Comparison of ENCODE assay signal across 9 cellular contexts in the genomic region with DNA sequence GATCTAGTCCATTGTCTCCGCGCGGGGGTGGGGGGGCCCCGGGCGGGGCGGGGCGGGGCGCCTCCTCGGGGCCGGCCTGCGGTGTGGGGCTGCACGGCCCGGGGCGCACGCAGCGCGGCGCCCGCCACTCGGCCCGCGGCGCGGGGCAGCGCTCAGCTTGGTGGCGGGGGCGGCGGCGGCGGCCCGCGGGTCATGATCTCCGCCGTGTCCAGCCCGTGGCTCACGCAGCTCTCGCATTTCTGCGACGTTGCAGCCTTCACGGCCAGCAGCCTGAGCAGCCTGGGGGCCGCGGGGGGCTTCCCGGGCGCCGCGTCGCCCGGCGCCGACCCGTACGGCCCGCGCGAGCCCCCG. TPM values are rescaled to one million over a fixed set of nuclear protein-coding genes. Genes with fewer than 3 reads are reported as not detected.
A peak's percentile ranks its signal among the peaks of the same experiment; 100 is the strongest.
DNase-seq lines count a peak whose midpoint lies in the region; ATAC-seq and TF ChIP-seq lines count a peak whose summit lies in the region.
"Had no signal": no experiment of that assay in that cellular context is flagged by ENCODE, and none has a peak within 500 bp of the region (broad histone marks: within the 10 kb centered on the region; RNA-seq: fewer than 3 reads in every experiment).

A gene (plus strand): TSS at position 127 of the 351 bp plus-strand sequence. CDS start 66 bp downstream, at position 193.

- H2BK5ac ChIP-seq in IMR-90 (ENCODE audit: low read depth, low read length, poor library complexity, severe bottlenecking): no peak within 1 kb of the TSS

- DNase-seq in CD4-positive, CD25-positive, alpha-beta regulatory T cell: no peak
- DNase-seq in IMR-90: no peak
- DNase-seq in activated effector memory CD4-positive, alpha-beta T cell treated with anti-CD3 and anti-CD28 coated beads, Interleukin-2, amount 50 U/mL, for 16 hours: no peak
- DNase-seq in kidney tubule cell (ENCODE audit: low spot score): no peak
- DNase-seq in pons (ENCODE audit: low spot score): no peak
- DNase-seq: dorsolateral prefrontal cortex had no signal

- H3K27me3 ChIP-seq in CD4-positive, CD25-positive, alpha-beta regulatory T cell (ENCODE audit: control insufficient read depth, insufficient read depth, low read length): peaks cover 4% of the 10 kb centered on the region
- peaks cover 93% of the 10 kb centered on the region for H3K27me3 ChIP-seq in IMR-90 (ENCODE audit: control insufficient read depth, insufficient read depth, low read length)
- no peaks in the 10 kb centered on the region for H3K27me3 ChIP-seq in parathyroid adenoma (ENCODE audit: control insufficient read depth, insufficient read depth, low read length)

- H3K14ac ChIP-seq in IMR-90 (replicated peaks; ENCODE audit: low read depth, low read length): no peak within 1 kb of the TSS

- 1% methylated on average over 15 of the region's 56 CpGs; no CpG with 5 or more reads in 1 of the 2 experiments for WGBS in IMR-90 (ENCODE audit: extremely low coverage in 2 of 2, insufficient read length in 1 of 2), 2 experiments

- H3K36me3 ChIP-seq in CD4-positive, CD25-positive, alpha-beta regulatory T cell (ENCODE audit: control insufficient read depth, insufficient read depth, low read length): no peaks in the 10 kb centered on the region
- H3K36me3 ChIP-seq in IMR-90 (ENCODE audit: control insufficient read depth, insufficient read depth, low read length) (no peaks in the 10 kb centered on the region), parathyroid adenoma (ENCODE audit: control insufficient read depth, insufficient read depth, low read length) (no peaks in the 10 kb centered on the region)

- no peak within 1 kb of the TSS for H3K23ac ChIP-seq in IMR-90 (ENCODE audit: low read depth, low read length)

- no peaks in the 10 kb centered on the region for H3K79me2 ChIP-seq in parathyroid adenoma

- dilution Hi-C loops in IMR-90 (cut with HindIII; ENCODE audit: low sequenced_read_pairs, unreplicated experiment): no loop called here

- H4K5ac ChIP-seq in IMR-90 (ENCODE audit: low read depth, low read length): no peak within 1 kb of the TSS

- no peak within 1 kb of the TSS for H3K18ac ChIP-seq in IMR-90 (ENCODE audit: low read depth, low read length)

- no peak within 1 kb of the TSS for H3K27ac Mint-ChIP-seq in CD4-positive, CD25-positive, alpha-beta regulatory T cell
- no peak within 1 kb of the TSS for H3K27ac Mint-ChIP-seq in dendritic cell treated with granulocyte-macrophage colony-stimulating factor and Interleukin-4, amounts not matched to agents 40 ng/mL and 50 ng/mL, for 4 days

- in situ Hi-C loops in IMR-90 (cut with MboI; ENCODE audit: low sequenced_read_pairs): no loop called here

- no peaks in the 10 kb centered on the region for H3K9me3 ChIP-seq in CD4-positive, CD25-positive, alpha-beta regulatory T cell (ENCODE audit: control insufficient read depth in 2 of 2, low read length in 2 of 2)
- H3K9me3 ChIP-seq in IMR-90 (ENCODE audit: control insufficient read depth, insufficient read depth, low read length) (peaks cover 4% of the 10 kb centered on the region; the same call in 1 of the 2 replicates), parathyroid adenoma (ENCODE audit: control insufficient read depth, low read length) (no peaks in the 10 kb centered on the region)

- intact Hi-C loops in IMR-90 (cut with micrococcal nuclease): no loop called here
- intact Hi-C loops in dendritic cell treated with granulocyte-macrophage colony-stimulating factor and Interleukin-4, amounts not matched to agents 40 ng/mL and 50 ng/mL, for 4 days (cut with micrococcal nuclease): no loop called here

- H2BK20ac ChIP-seq in IMR-90 (ENCODE audit: low read depth, low read length): no peak within 1 kb of the TSS

- H3K4me3 ChIP-seq in CD4-positive, CD25-positive, alpha-beta regulatory T cell (ENCODE audit: low read depth, low read length): peak within 1 kb of the TSS; percentile 34
- H3K4me3 ChIP-seq in IMR-90 (ENCODE audit: insufficient read depth, low read depth, low read length): peak within 1 kb of the TSS; percentile 9; the same call in 1 of the 2 replicates
- H3K4me3 ChIP-seq in parathyroid adenoma (ENCODE audit: low read depth, low read length): peak within 1 kb of the TSS; percentile 74

- no peak within 1 kb of the TSS for H2AK9ac ChIP-seq in IMR-90 (replicated peaks; ENCODE audit: low read depth, low read length, poor library complexity)

- no peaks in the 10 kb centered on the region for H3K79me1 ChIP-seq in IMR-90 (ENCODE audit: low read depth in 1 of 2, low read length in 2 of 2)

- H3K9ac ChIP-seq in IMR-90 (ENCODE audit: low read depth, low read length) (no peak within 1 kb of the TSS), parathyroid adenoma (no peak within 1 kb of the TSS)

- peaks cover 43% of the 10 kb centered on the region for H3K4me1 ChIP-seq in CD4-positive, CD25-positive, alpha-beta regulatory T cell (ENCODE audit: control insufficient read depth, insufficient read depth, low read length, poor library complexity, severe bottlenecking)
- H3K4me1 ChIP-seq in IMR-90 (ENCODE audit: control insufficient read depth, insufficient read depth, low read length): peaks cover 4% of the 10 kb centered on the region; the same call in 1 of the 2 replicates
- H3K4me1 ChIP-seq in parathyroid adenoma: no peaks in the 10 kb centered on the region

- no peak within 1 kb of the TSS for H4K91ac ChIP-seq in IMR-90 (ENCODE audit: insufficient read depth, low read depth, low read length)

- H3K56ac ChIP-seq in IMR-90 (ENCODE audit: extremely low read depth, insufficient read depth, low read length): no peak within 1 kb of the TSS

- peaks cover 0 to 3% (median 0%) of the 10 kb centered on the region in 7 donors for H3K9me3 Mint-ChIP-seq in CD4-positive, CD25-positive, alpha-beta regulatory T cell
- no peaks in the 10 kb centered on the region for H3K9me3 Mint-ChIP-seq in dendritic cell treated with granulocyte-macrophage colony-stimulating factor and Interleukin-4, amounts not matched to agents 40 ng/mL and 50 ng/mL, for 4 days

- H3K4me3 Mint-ChIP-seq in CD4-positive, CD25-positive, alpha-beta regulatory T cell: peak within 1 kb of the TSS; percentile 72 to 88 (median 80)
- peak within 1 kb of the TSS; percentile 70 for H3K4me3 Mint-ChIP-seq in dendritic cell treated with granulocyte-macrophage colony-stimulating factor and Interleukin-4, amounts not matched to agents 40 ng/mL and 50 ng/mL, for 4 days

- no peak for TF ChIP-seq POLR2A in IMR-90 (IDR thresholded peaks at IDR 0.05; ENCODE audit: low read depth, low read length)

- H3K4me1 Mint-ChIP-seq in CD4-positive, CD25-positive, alpha-beta regulatory T cell: peaks cover 5 to 48% (median 14%) of the 10 kb centered on the region in 4 donors
- H3K4me1 Mint-ChIP-seq in dendritic cell treated with granulocyte-macrophage colony-stimulating factor and Interleukin-4, amounts not matched to agents 40 ng/mL and 50 ng/mL, for 4 days (ENCODE audit: low read depth): peaks cover 39% of the 10 kb centered on the region

- CTCF ChIA-PET in IMR-90 (lab: Yijun Ruan, JAX): interaction anchor here (1.3 kb wide), 1 partner anchor 30 kb away, joined by 4 read pairs; no protein-coding TSS in a partner anchor

- TF ChIP-seq RAD21 in IMR-90 (IDR thresholded peaks at IDR 0.05; ENCODE audit: low read length): no peak

- peaks cover 6% of the 10 kb centered on the region; the same call in 1 of the 2 replicates for H4K20me1 ChIP-seq in IMR-90 (ENCODE audit: insufficient read depth, low read length)

- no peak for ATAC-seq in CD4-positive, CD25-positive, alpha-beta regulatory T cell (ENCODE audit: low read depth in 2 of 2)
- peak; percentile 22 for ATAC-seq in IMR-90 (ENCODE audit: low read depth)
- ATAC-seq in GM18868 (IDR thresholded peaks at IDR 0.05; ENCODE audit: unreplicated experiment): no peak

- H3K36me3 Mint-ChIP-seq in CD4-positive, CD25-positive, alpha-beta regulatory T cell: no peaks in the 10 kb centered on the region
- no peaks in the 10 kb centered on the region for H3K36me3 Mint-ChIP-seq in dendritic cell treated with granulocyte-macrophage colony-stimulating factor and Interleukin-4, amounts not matched to agents 40 ng/mL and 50 ng/mL, for 4 days (ENCODE audit: low read depth)

- H2BK120ac ChIP-seq in IMR-90 (ENCODE audit: low read depth, low read length): no peak within 1 kb of the TSS

- no peak within 1 kb of the TSS for H2BK15ac ChIP-seq in IMR-90 (ENCODE audit: low read depth, low read length)

- no peak within 1 kb of the TSS for H3K27ac ChIP-seq in CD4-positive, CD25-positive, alpha-beta regulatory T cell (ENCODE audit: insufficient read depth, low read length, poor library complexity, severe bottlenecking)
- no peak within 1 kb of the TSS for H3K27ac ChIP-seq in IMR-90 (ENCODE audit: insufficient read depth, low read length)
- H3K27ac ChIP-seq in parathyroid adenoma: peak within 1 kb of the TSS; percentile 59
- H3K27ac ChIP-seq: dorsolateral prefrontal cortex had no signal

- TF ChIP-seq CTCF in IMR-90 (conservative IDR thresholded peaks at IDR 0.05; ENCODE audit: low read depth, low read length) (no peak), parathyroid adenoma (IDR thresholded peaks at IDR 0.05) (no peak)

- POLR2A ChIA-PET in IMR-90 (lab: Charles Lee; ENCODE audit: unreplicated experiment): no interaction called here

- no peaks in the 10 kb centered on the region for H3K9me1 ChIP-seq in IMR-90 (ENCODE audit: insufficient read depth, low read length)

- H3K4me2 ChIP-seq in IMR-90 (ENCODE audit: low read depth, low read length): peak within 1 kb of the TSS; percentile 63
- peak within 1 kb of the TSS; percentile 93 for H3K4me2 ChIP-seq in parathyroid adenoma (ENCODE audit: low read length)

- BruUV-seq in IMR-90 (replicated peaks; lab: Mats Ljungman, UMichigan): no TSS peak

- H3K4ac ChIP-seq in IMR-90 (ENCODE audit: low read depth, low read length): no peak within 1 kb of the TSS

- H2AK5ac ChIP-seq in IMR-90 (ENCODE audit: low read depth, low read length): no peak within 1 kb of the TSS

- H4K8ac ChIP-seq in IMR-90 (ENCODE audit: low read depth in 2 of 2, low read length in 2 of 2): no peak within 1 kb of the TSS

- H2AFZ ChIP-seq in IMR-90 (replicated peaks; ENCODE audit: low read length, poor library complexity) (peak within 1 kb of the TSS; percentile 67), parathyroid adenoma (peak within 1 kb of the TSS; percentile 68)

- peaks cover 73% of the 10 kb centered on the region for H3K27me3 Mint-ChIP-seq in CD4-positive, CD25-positive, alpha-beta regulatory T cell
- peaks cover 87% of the 10 kb centered on the region for H3K27me3 Mint-ChIP-seq in dendritic cell treated with granulocyte-macrophage colony-stimulating factor and Interleukin-4, amounts not matched to agents 40 ng/mL and 50 ng/mL, for 4 days

RNA-seq across cellular contexts. Expression of the gene that starts here (rescaled TPM):
- total RNA-seq in CD4-positive, CD25-positive, alpha-beta regulatory T cell: not detected
- not detected for polyA plus RNA-seq in CD4-positive, CD25-positive, alpha-beta regulatory T cell
- total RNA-seq in IMR-90 (2012; rRNA removed): not detected in 2 replicates
- 0.03 and 0.13 TPM in 2 replicates for polyA plus RNA-seq in IMR-90 (2012; rRNA removed)
- polyA plus RNA-seq in IMR-90 (2012; cell fraction: cytosol; rRNA removed): 0.03 TPM in 1 of 2 replicates, not detected in the other
- polyA plus RNA-seq in IMR-90 (2012; cell fraction: nucleus; rRNA removed; ENCODE audit: low replicate concordance): 0.08 and 0.36 TPM in 2 replicates

Comparison
In these comparisons a context has a peak if more than half of its experiments do, and no peak if none do; other contexts are left out.
1. Peak in ATAC-seq, H3K4me3 ChIP-seq and H3K4me2 ChIP-seq in IMR-90; RNA of the gene not detected or under 1 TPM.
2. H3K4me3 ChIP-seq: peak in every context shown above with its lines; median percentile 74 in parathyroid adenoma; 34 in CD4-positive, CD25-positive, alpha-beta regulatory T cell; 9 in IMR-90.